ENCODE assay signal across 27 cellular contexts in the genomic region with DNA sequence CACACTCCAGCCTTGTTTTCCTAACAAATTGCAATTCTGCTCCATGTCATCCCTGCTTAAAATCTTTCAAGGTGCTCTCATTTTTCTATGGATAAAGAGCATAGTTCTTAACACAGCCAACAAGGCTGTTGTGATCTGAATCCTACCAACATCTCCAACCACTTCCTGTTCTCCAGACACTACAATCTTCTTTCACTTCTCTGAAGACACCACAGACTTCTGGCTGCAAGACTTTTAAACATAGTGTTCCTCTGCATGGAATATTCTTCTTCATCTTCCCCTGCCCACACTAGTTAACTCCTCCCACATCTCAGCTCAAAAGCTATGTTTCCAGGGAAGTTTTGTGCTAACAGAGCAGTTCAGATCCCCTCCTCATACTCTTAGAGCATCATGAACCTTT.
"Had no signal": no experiment of that assay in that cellular context is flagged by ENCODE, and none has a peak within 500 bp of the region (broad histone marks: within the 10 kb centered on the region; RNA-seq: fewer than 3 reads in every experiment).

No MANE protein-coding gene starts in this region.

- H3K9me3 Mint-ChIP-seq: activated B cell treated with CpG ODN at 0.5 μM for 24 hours; activated CD4-positive, alpha-beta memory T cell treated with anti-CD3 and anti-CD28 coated beads for 36 hours; dendritic cell treated with granulocyte-macrophage colony-stimulating factor and Interleukin-4, amounts not matched to agents 40 ng/mL and 50 ng/mL, for 4 days; stimulated activated memory B cell treated with anti-CD40 and anti-IgM and Interleukin-4, amounts not matched to agents 10 μg/mL and 1 μg/mL and 100 μg/mL, for 72 hours; T-helper 1 cell treated with Interleukin-12 subunit alpha and Interleukin-12 subunit beta and Interleukin-4 antibody, amounts not matched to agents 30 μg/mL and 1 μg/mL, for 36 hours had no signal

- H3K27ac Mint-ChIP-seq: activated B cell treated with CpG ODN at 0.5 μM for 24 hours; activated CD4-positive, alpha-beta memory T cell treated with anti-CD3 and anti-CD28 coated beads for 36 hours; dendritic cell treated with granulocyte-macrophage colony-stimulating factor and Interleukin-4, amounts not matched to agents 40 ng/mL and 50 ng/mL, for 4 days; stimulated activated memory B cell treated with anti-CD40 and anti-IgM and Interleukin-4, amounts not matched to agents 10 μg/mL and 1 μg/mL and 100 μg/mL, for 72 hours; T-helper 1 cell treated with Interleukin-12 subunit alpha and Interleukin-12 subunit beta and Interleukin-4 antibody, amounts not matched to agents 30 μg/mL and 1 μg/mL, for 36 hours had no signal

- H3K4me1 Mint-ChIP-seq: activated B cell treated with CpG ODN at 0.5 μM for 24 hours; stimulated activated memory B cell treated with anti-CD40 and anti-IgM and Interleukin-4, amounts not matched to agents 10 μg/mL and 1 μg/mL and 100 μg/mL, for 72 hours had no signal

- H3K36me3 Mint-ChIP-seq: activated CD4-positive, alpha-beta memory T cell treated with anti-CD3 and anti-CD28 coated beads for 36 hours; stimulated activated memory B cell treated with anti-CD40 and anti-IgM and Interleukin-4, amounts not matched to agents 10 μg/mL and 1 μg/mL and 100 μg/mL, for 72 hours had no signal

- DNase-seq: activated B cell treated with CpG ODN at 0.5 μM for 24 hours; activated CD4-positive, alpha-beta memory T cell treated with anti-CD3 and anti-CD28 coated beads for 36 hours; activated CD4-positive, alpha-beta T cell treated with anti-CD3 and anti-CD28 coated beads for 4 hours; activated effector memory CD4-positive, alpha-beta T cell treated with anti-CD3 and anti-CD28 coated beads, Interleukin-2, amount 50 U/mL, for 16 hours; activated naive CD4-positive, alpha-beta T cell treated with anti-CD3 and anti-CD28 coated beads, Interleukin-2, amount 50 U/mL, for 16 hours; anterior cingulate cortex; body of pancreas; effector CD4-positive, alpha-beta T cell; foreskin keratinocyte; glutamatergic neuron; kidney glomerular epithelial cell; left lung; midbrain; nucleus accumbens; posterior cingulate gyrus; right lobe of liver; small intestine; stimulated activated CD4-positive, alpha-beta T cell treated with anti-CD3 and anti-CD28 coated beads, Interleukin-2, amount 100 ng/mL, for 24 hours; T1000; testis; trophoblast cell had no signal

- FAIRE-seq: endometrium, small intestine had no signal

- H3K79me2 ChIP-seq: hepatocyte had no signal

- H3K36me3 ChIP-seq: left lung, right lobe of liver, vagina had no signal

- H3K27me3 ChIP-seq: body of pancreas, foreskin keratinocyte, hepatocyte, left lung, right lobe of liver, testis, vagina had no signal

- H3K4me1 ChIP-seq: left lung, testis, vagina had no signal

- H3K9me3 ChIP-seq: body of pancreas, left lung, right lobe of liver, testis, vagina had no signal

- H3K4me3 ChIP-seq: body of pancreas, hepatocyte, left lung, right lobe of liver, testis, vagina had no signal

- ATAC-seq: body of pancreas; foreskin keratinocyte; left lung; right lobe of liver; stimulated activated memory B cell treated with anti-CD40 and anti-IgM and Interleukin-4, amounts not matched to agents 10 μg/mL and 1 μg/mL and 100 μg/mL, for 72 hours had no signal

- H3K4me3 Mint-ChIP-seq: activated B cell treated with CpG ODN at 0.5 μM for 24 hours; activated CD4-positive, alpha-beta memory T cell treated with anti-CD3 and anti-CD28 coated beads for 36 hours; dendritic cell treated with granulocyte-macrophage colony-stimulating factor and Interleukin-4, amounts not matched to agents 40 ng/mL and 50 ng/mL, for 4 days; stimulated activated memory B cell treated with anti-CD40 and anti-IgM and Interleukin-4, amounts not matched to agents 10 μg/mL and 1 μg/mL and 100 μg/mL, for 72 hours; T-helper 1 cell treated with Interleukin-12 subunit alpha and Interleukin-12 subunit beta and Interleukin-4 antibody, amounts not matched to agents 30 μg/mL and 1 μg/mL, for 36 hours had no signal

- H3K27ac ChIP-seq: body of pancreas, foreskin keratinocyte, hepatocyte, left lung, testis, vagina had no signal

- H3K4me2 ChIP-seq: hepatocyte had no signal

- H2AFZ ChIP-seq: hepatocyte had no signal

- H3K27me3 Mint-ChIP-seq: activated B cell treated with CpG ODN at 0.5 μM for 24 hours; activated CD4-positive, alpha-beta memory T cell treated with anti-CD3 and anti-CD28 coated beads for 36 hours had no signal
